21 cellular contexts compared by ENCODE assay signal in the genomic region with DNA sequence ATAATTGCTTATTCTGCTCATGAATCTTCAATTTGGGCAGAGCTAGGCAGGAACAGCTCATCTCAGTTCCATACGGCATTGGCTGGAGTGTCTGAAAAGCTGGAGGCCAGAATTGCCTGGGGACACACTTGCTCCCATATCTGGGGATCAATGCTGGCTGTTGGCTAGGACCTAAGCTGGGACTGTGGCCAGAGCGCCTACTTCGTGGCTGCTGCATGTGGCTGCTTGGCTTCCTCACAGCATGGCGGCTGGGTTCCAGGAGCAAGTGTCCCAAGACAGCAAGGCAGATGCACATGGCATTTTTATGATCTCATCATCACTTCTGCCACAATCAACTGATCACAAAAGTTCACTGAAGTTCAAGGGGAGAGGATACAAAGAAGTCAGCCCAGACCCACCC.
"Had no signal": no experiment of that assay in that cellular context is flagged by ENCODE, and none has a peak within 500 bp of the region (broad histone marks: within the 10 kb centered on the region; RNA-seq: fewer than 3 reads in every experiment).

No MANE protein-coding gene starts in this region.

- H3K4me1 Mint-ChIP-seq: nephron had no signal

- H3K4me3 ChIP-seq: colonic mucosa, gastrocnemius medialis, left ventricle myocardium inferior, lung, spleen, stomach, thoracic aorta, transverse colon had no signal

- H3K36me3 Mint-ChIP-seq: naive B cell had no signal

- H3K9me3 Mint-ChIP-seq: endodermal cell had no signal

- H3K27me3 ChIP-seq: colonic mucosa had no signal

- ATAC-seq: gastrocnemius medialis had no signal

- H3K36me3 ChIP-seq: colonic mucosa, gastrocnemius medialis, left ventricle myocardium inferior, spleen, stomach, thoracic aorta, transverse colon had no signal

- H3K9me3 ChIP-seq: colonic mucosa, gastrocnemius medialis, left ventricle myocardium inferior, stomach, thoracic aorta, transverse colon had no signal

- DNase-seq: colonic mucosa; effector CD4-positive, alpha-beta T cell; endodermal cell; erythroblast; gastrocnemius medialis; kidney; left cardiac atrium; left ventricle myocardium inferior; mesendoderm; naive B cell; posterior cingulate gyrus; spleen; stimulated activated CD4-positive, alpha-beta T cell treated with anti-CD3 and anti-CD28 coated beads, Interleukin-15, amount 100 ng/mL, for 24 hours; stimulated activated CD4-positive, alpha-beta T cell treated with anti-CD3 and anti-CD28 coated beads, Interleukin-1b, Interleukin-23, amount 100 ng/mL, for 48 hours; stimulated activated naive CD4-positive, alpha-beta T cell; stomach; transverse colon had no signal

- FAIRE-seq: endothelial cell of umbilical vein, kidney had no signal

- H3K27ac Mint-ChIP-seq: endodermal cell, nephron had no signal

- H3K27ac ChIP-seq: colonic mucosa, gastrocnemius medialis, left ventricle myocardium inferior, spleen, stomach, thoracic aorta, transverse colon had no signal

- H3K4me1 ChIP-seq: gastrocnemius medialis had no signal

- H3K4me3 Mint-ChIP-seq: endodermal cell, nephron had no signal
